Comparison of ENCODE assay signal across 28 cellular contexts in genomic region chr2:18763338-18763737, GRCh38.
DNase-seq lines count a peak whose midpoint lies in the region; ATAC-seq and TF ChIP-seq lines count a peak whose summit lies in the region.
"Had no signal": no experiment of that assay in that cellular context is flagged by ENCODE, and none has a peak within 500 bp of the region (broad histone marks: within the 10 kb centered on the region; RNA-seq: fewer than 3 reads in every experiment).

No MANE protein-coding gene starts in this region.

- peak overlapping the region; percentile 5 for H3K27ac ChIP-seq in hepatocyte
- H3K27ac ChIP-seq: BLaER1, SK-N-MC had no signal

- H3K27me3 Mint-ChIP-seq in progenitor cell of endocrine pancreas: peaks cover 12% of the 10 kb centered on the region
- H3K27me3 Mint-ChIP-seq: activated CD8-positive, alpha-beta T cell treated with anti-CD3 and anti-CD28 coated beads for 36 hours; central memory CD8-positive, alpha-beta T cell; IgD-negative memory B cell; T-helper 17 cell had no signal

- H3K4me3 ChIP-seq in choroid plexus epithelial cell (ENCODE audit: low read depth, low read length): no peak overlapping the region
- no peak overlapping the region for H3K4me3 ChIP-seq in hepatocyte
- H3K4me3 ChIP-seq: BLaER1, SK-N-MC had no signal

- WGBS in hepatocyte (ENCODE audit: low lambda C conversion rate, missing lambda C conversion rate): 51% methylated on average over 1 of the region's 1 CpG

- no peaks in the 10 kb centered on the region for H3K79me2 ChIP-seq in hepatocyte

- no peaks in the 10 kb centered on the region for H4K20me1 ChIP-seq in hepatocyte (ENCODE audit: insufficient read depth, poor library complexity, severe bottlenecking)
- H4K20me1 ChIP-seq: BLaER1 had no signal

- H3K27ac Mint-ChIP-seq in progenitor cell of endocrine pancreas: peak overlapping the region; percentile 38
- H3K27ac Mint-ChIP-seq: activated CD8-positive, alpha-beta T cell treated with anti-CD3 and anti-CD28 coated beads for 36 hours; activated naive CD4-positive, alpha-beta T cell treated with anti-CD3 and anti-CD28 coated beads, Interleukin-2, amount 50 U/mL, for 72 hours; activated T-helper 2 cell treated with anti-CD3 and anti-CD28 coated beads, Interferon-gamma antibody, Interleukin-2, Interleukin-4, amounts not matched to agents 10 μg/mL and 5 μg/mL and 100 μg/mL, durations not matched to agents 14 hours and 24 hours and 36 hours; IgD-negative memory B cell; naive B cell; T-helper 17 cell had no signal

- H3K36me3 ChIP-seq in hepatocyte (replicated peaks; ENCODE audit: insufficient read depth, low read depth): no peaks in the 10 kb centered on the region
- H3K36me3 ChIP-seq: BLaER1 had no signal

- TF ChIP-seq CTCF in choroid plexus epithelial cell (conservative IDR thresholded peaks at IDR 0.05; ENCODE audit: low read depth, low read length) (no peak), hepatocyte (IDR thresholded peaks at IDR 0.05; ENCODE audit: poor library complexity) (no peak), progenitor cell of endocrine pancreas (IDR thresholded peaks at IDR 0.05; ENCODE audit: unreplicated experiment) (no peak)

- peaks cover 6% of the 10 kb centered on the region for H3K36me3 Mint-ChIP-seq in progenitor cell of endocrine pancreas (ENCODE audit: insufficient read depth)
- H3K36me3 Mint-ChIP-seq: IgD-negative memory B cell had no signal

- H3K9me2 ChIP-seq in hepatocyte (replicated peaks; ENCODE audit: insufficient read depth): no peaks in the 10 kb centered on the region

- H3K4me1 Mint-ChIP-seq in progenitor cell of endocrine pancreas (ENCODE audit: low read depth): peaks cover 17% of the 10 kb centered on the region
- H3K4me1 Mint-ChIP-seq: central memory CD8-positive, alpha-beta T cell; IgD-negative memory B cell; naive B cell; T-helper 17 cell had no signal

- no peak overlapping the region for H2AFZ ChIP-seq in hepatocyte

- H3K4me3 Mint-ChIP-seq in progenitor cell of endocrine pancreas (ENCODE audit: low read depth): peak overlapping the region; percentile 1
- H3K4me3 Mint-ChIP-seq: activated CD8-positive, alpha-beta T cell treated with anti-CD3 and anti-CD28 coated beads for 36 hours; central memory CD8-positive, alpha-beta T cell; IgD-negative memory B cell; naive B cell; T-helper 17 cell had no signal

- H3K4me2 ChIP-seq in hepatocyte: peak overlapping the region; percentile 14
- H3K4me2 ChIP-seq: BLaER1 had no signal

- peak; percentile 24 for DNase-seq in RPMI7951 (ENCODE audit: low read depth)
- DNase-seq in choroid plexus epithelial cell (ENCODE audit: low read depth): peak; percentile 77
- no peak for DNase-seq in hepatocyte (ENCODE audit: low spot score)
- DNase-seq in progenitor cell of endocrine pancreas (ENCODE audit: low spot score, unreplicated experiment): no peak
- no peak for DNase-seq in NCI-H774 (lab: John Stamatoyannopoulos, UW)
- DNase-seq: activated CD4-positive, CD25-positive, alpha-beta regulatory T cell treated with anti-CD3 and anti-CD28 coated beads, Interleukin-2, amount 50 U/mL, for 72 hours; activated CD8-positive, alpha-beta T cell treated with anti-CD3 and anti-CD28 coated beads for 36 hours; aorta; GDM1; H7; left cardiac atrium; naive B cell; NCI-H1105; NCI-H187 treated with DMSO at 0.1 percent for 48 hours; NCI-H69; occipital lobe; retina; small intestine; T-helper 17 cell; trophoblast cell had no signal

- H3K9me3 ChIP-seq in hepatocyte (ENCODE audit: low read depth): no peaks in the 10 kb centered on the region

- H3K9me3 Mint-ChIP-seq in progenitor cell of endocrine pancreas (ENCODE audit: low read depth): peaks cover 22% of the 10 kb centered on the region

- no peak for ATAC-seq in GM21526 (IDR thresholded peaks at IDR 0.05; ENCODE audit: low FRiP score, unreplicated experiment)
- ATAC-seq in GM19455 (IDR thresholded peaks at IDR 0.05; ENCODE audit: unreplicated experiment): no peak
- ATAC-seq: activated CD8-positive, alpha-beta T cell treated with anti-CD3 and anti-CD28 coated beads for 36 hours; activated naive CD4-positive, alpha-beta T cell treated with anti-CD3 and anti-CD28 coated beads, Interleukin-2, amount 50 U/mL, for 72 hours; left cardiac atrium; T-helper 17 cell had no signal

- H3K4me1 ChIP-seq in hepatocyte (ENCODE audit: insufficient read depth): peaks cover 10% of the 10 kb centered on the region
- H3K4me1 ChIP-seq: BLaER1 had no signal

- H3K27me3 ChIP-seq in hepatocyte: no peaks in the 10 kb centered on the region
- H3K27me3 ChIP-seq: BLaER1 had no signal

Comparison
In these comparisons a context has a peak if more than half of its experiments do, and no peak if none do; other contexts are left out.
1. DNase-seq: peak in RPMI7951 (single experiment) and choroid plexus epithelial cell (single experiment); none in hepatocyte (single experiment), progenitor cell of endocrine pancreas (single experiment) and NCI-H774 (single experiment).